In the genomic region with DNA sequence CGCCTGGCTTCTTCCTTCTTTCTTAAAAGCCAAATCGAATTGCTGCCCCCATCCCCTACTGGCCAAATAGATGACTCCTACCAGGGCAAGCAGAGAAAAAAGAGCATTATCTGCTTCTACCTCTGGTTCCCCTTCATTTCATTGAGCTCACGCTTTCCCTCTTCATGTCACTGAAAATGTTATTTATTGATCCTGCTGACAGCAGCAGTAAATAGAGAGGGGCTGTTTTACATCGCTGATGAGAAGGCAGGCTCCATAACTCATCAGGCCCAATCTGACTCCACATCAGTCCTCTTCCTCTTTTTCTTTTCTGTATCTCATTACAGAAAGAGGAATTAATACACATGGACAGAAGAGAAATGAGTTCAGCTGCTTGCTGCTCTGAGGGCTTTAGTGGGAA, we compare ENCODE assay signal across 17 cellular contexts.
DNase-seq lines count a peak whose midpoint lies in the region; ATAC-seq, FAIRE-seq and TF ChIP-seq lines count a peak whose summit lies in the region.
"Had no signal": no experiment of that assay in that cellular context is flagged by ENCODE, and none has a peak within 500 bp of the region (broad histone marks: within the 10 kb centered on the region; RNA-seq: fewer than 3 reads in every experiment).

No MANE protein-coding gene starts in this region.

- H3K9me3 Mint-ChIP-seq in nephron progenitor cell, result peaks cover 18% of the 10 kb centered on the region
- H3K9me3 Mint-ChIP-seq: HFFc6 had no signal

- H2AK5ac ChIP-seq in mesendoderm (ENCODE audit: low read length), result no peak overlapping the region

- peaks cover 16% of the 10 kb centered on the region for H3K4me1 Mint-ChIP-seq in nephron progenitor cell

- FAIRE-seq in A549 (lab: Jason Lieb, UNC), result no peak
- FAIRE-seq: A204.1, GM12878, GM18507 had no signal

- H3K36me3 Mint-ChIP-seq in nephron progenitor cell (ENCODE audit: low read depth), result no peaks in the 10 kb centered on the region
- H3K36me3 Mint-ChIP-seq: CD4-positive, alpha-beta memory T cell had no signal

- no peak overlapping the region for H3K9ac ChIP-seq in OCI-LY3 (ENCODE audit: low read length)
- no peak overlapping the region for H3K9ac ChIP-seq in mesendoderm (ENCODE audit: low read length)

- H3K79me2 ChIP-seq in OCI-LY3 (ENCODE audit: low read length), result no peaks in the 10 kb centered on the region
- no peaks in the 10 kb centered on the region for H3K79me2 ChIP-seq in mesendoderm (ENCODE audit: control insufficient read depth, insufficient read depth, low read length)

- H3K4me1 ChIP-seq in A549 (no peaks in the 10 kb centered on the region), OCI-LY3 (ENCODE audit: low read length) (peaks cover 9% of the 10 kb centered on the region), mesendoderm (ENCODE audit: control insufficient read depth, low read depth, low read length) (no peaks in the 10 kb centered on the region), SJCRH30 (no peaks in the 10 kb centered on the region)
- H3K4me1 ChIP-seq: BE2C had no signal

- H3K27me3 ChIP-seq in OCI-LY3 (ENCODE audit: low read depth, low read length) (no peaks in the 10 kb centered on the region), mesendoderm (ENCODE audit: insufficient read depth, low read length, poor library complexity) (no peaks in the 10 kb centered on the region), SJCRH30 (no peaks in the 10 kb centered on the region)
- H3K27me3 ChIP-seq: BE2C had no signal

- H3K4me3 ChIP-seq in A549, result no peak overlapping the region
- H3K4me3 ChIP-seq in OCI-LY3 (ENCODE audit: low read length), result no peak overlapping the region
- H3K4me3 ChIP-seq in mesendoderm (ENCODE audit: low read length), result no peak overlapping the region
- H3K4me3 ChIP-seq in SJCRH30, result no peak overlapping the region
- H3K4me3 ChIP-seq: GM12878 had no signal

- H3K36me3 ChIP-seq in OCI-LY3 (replicated peaks; ENCODE audit: low read depth, low read length), result no peaks in the 10 kb centered on the region
- no peaks in the 10 kb centered on the region for H3K36me3 ChIP-seq in mesendoderm (ENCODE audit: control insufficient read depth, insufficient read depth, low read length)
- no peaks in the 10 kb centered on the region for H3K36me3 ChIP-seq in SJCRH30
- H3K36me3 ChIP-seq: BE2C had no signal

- TF ChIP-seq POLR2A in A549 (IDR thresholded peaks at IDR 0.05; ENCODE audit: low read length), result no peak

- H3K56ac ChIP-seq in mesendoderm (ENCODE audit: low read length), result no peak overlapping the region

- no peak overlapping the region for H2BK120ac ChIP-seq in mesendoderm (ENCODE audit: low read depth, low read length)

- WGBS in A549 (ENCODE audit: missing lambda C conversion rate), result 32% methylated on average over 4 of the region's 4 CpGs
- no CpG with 5 or more reads among the region's 4 CpGs for WGBS in mesendoderm (ENCODE audit: extremely low coverage, insufficient coverage, low lambda C conversion rate)

- no peak overlapping the region for H3K4me2 ChIP-seq in A549
- H3K4me2 ChIP-seq in OCI-LY3 (ENCODE audit: low read length), result peak overlapping the region; percentile 24; the same call in 1 of the 2 replicates
- H3K4me2 ChIP-seq in mesendoderm (ENCODE audit: low read length), result no peak overlapping the region

- H2BK5ac ChIP-seq in mesendoderm (ENCODE audit: low read length), result no peak overlapping the region

- H3K4ac ChIP-seq in mesendoderm (ENCODE audit: low read depth, low read length), result no peak overlapping the region

- no peak overlapping the region for H3K23ac ChIP-seq in mesendoderm (ENCODE audit: low read length)

- no peak overlapping the region for H3K4me3 Mint-ChIP-seq in nephron progenitor cell
- H3K4me3 Mint-ChIP-seq: CD4-positive, alpha-beta memory T cell; HFFc6 had no signal

- peak overlapping the region; percentile 7 for H3K27ac Mint-ChIP-seq in nephron progenitor cell
- H3K27ac Mint-ChIP-seq: HFFc6 had no signal

- H2BK15ac ChIP-seq in mesendoderm (replicated peaks; ENCODE audit: low read depth), result no peak overlapping the region

- no peak for TF ChIP-seq EP300 in A549 (IDR thresholded peaks at IDR 0.05)

- no peak for ATAC-seq in A549
- ATAC-seq: GM12878 had no signal

- no peaks in the 10 kb centered on the region for H3K79me1 ChIP-seq in mesendoderm (ENCODE audit: low read length)

- H3K9me3 ChIP-seq in A549, result peaks cover 7% of the 10 kb centered on the region; the same call in 1 of the 3 replicates
- H3K9me3 ChIP-seq in OCI-LY3 (ENCODE audit: insufficient read depth, low read length), result no peaks in the 10 kb centered on the region
- H3K9me3 ChIP-seq in SJCRH30 (replicated peaks), result no peaks in the 10 kb centered on the region
- H3K9me3 ChIP-seq: BE2C had no signal

- POLR2A ChIA-PET in A549 (lab: Yijun Ruan, JAX), result no interaction called here

- no peak overlapping the region for H3K18ac ChIP-seq in mesendoderm (ENCODE audit: low read length)

- CTCF ChIA-PET in A549 (lab: Yijun Ruan, JAX), result interaction anchor here (1.3 kb wide), 1 partner anchor 19 kb away, joined by 3 read pairs; no protein-coding TSS in a partner anchor

- peaks cover 10% of the 10 kb centered on the region for H3K27me3 Mint-ChIP-seq in nephron progenitor cell (ENCODE audit: low read depth, poor library complexity)
- H3K27me3 Mint-ChIP-seq: CD4-positive, alpha-beta memory T cell had no signal

- TF ChIP-seq CTCF in A549 (IDR thresholded peaks at IDR 0.05) (no peak), OCI-LY3 (IDR thresholded peaks at IDR 0.05; ENCODE audit: low read depth, low read length) (no peak), nephron progenitor cell (IDR thresholded peaks at IDR 0.05) (no peak)

- no peak overlapping the region for H2AFZ ChIP-seq in OCI-LY3 (ENCODE audit: low read depth, low read length)

- H4K8ac ChIP-seq in mesendoderm (ENCODE audit: low read depth, low read length), result no peak overlapping the region

- no peak overlapping the region for H3K27ac ChIP-seq in A549
- H3K27ac ChIP-seq in OCI-LY3 (ENCODE audit: low read length), result no peak overlapping the region
- H3K27ac ChIP-seq in mesendoderm (ENCODE audit: low read depth, low read length), result no peak overlapping the region
- H3K27ac ChIP-seq in SJCRH30, result no peak overlapping the region
- H3K27ac ChIP-seq: C4-2B, HL-60 had no signal

- DNase-seq in A549 (ENCODE audit: low read depth in 1 of 2, low spot score in 1 of 2), result no peak
- DNase-seq in MV-4-11 (lab: John Stamatoyannopoulos, UW), result peak; percentile 48
- DNase-seq in nephron progenitor cell, result no peak
- DNase-seq in mesendoderm, result no peak
- DNase-seq in 8988T, result no peak
- no peak for DNase-seq in SJCRH30
- DNase-seq: BE2C; CD4-positive, alpha-beta memory T cell; DMS79; HCEC 1CT; HFFc6 had no signal

- no peak for TF ChIP-seq RAD21 in A549 (conservative IDR thresholded peaks at IDR 0.05 in 1 of 2, IDR thresholded peaks at IDR 0.05 in 1 of 2)

- H4K5ac ChIP-seq in mesendoderm (ENCODE audit: low read length), result no peak overlapping the region

- H4K20me1 ChIP-seq in OCI-LY3 (ENCODE audit: insufficient read depth, low read length), result no peaks in the 10 kb centered on the region

TF ChIP-seq in A549, 52 proteins besides CTCF, POLR2A, EP300 and RAD21:
- TF ChIP-seq MAFK (IDR thresholded peaks at IDR 0.05; ENCODE audit: partially characterized antibody), result peak; percentile 19
- TF ChIP-seq HOXB13 (CRISPR knock-in tag; IDR thresholded peaks at IDR 0.05; ENCODE audit: low read depth), result no peak
